ENCODE assay signal across 8 cellular contexts in the genomic region with DNA sequence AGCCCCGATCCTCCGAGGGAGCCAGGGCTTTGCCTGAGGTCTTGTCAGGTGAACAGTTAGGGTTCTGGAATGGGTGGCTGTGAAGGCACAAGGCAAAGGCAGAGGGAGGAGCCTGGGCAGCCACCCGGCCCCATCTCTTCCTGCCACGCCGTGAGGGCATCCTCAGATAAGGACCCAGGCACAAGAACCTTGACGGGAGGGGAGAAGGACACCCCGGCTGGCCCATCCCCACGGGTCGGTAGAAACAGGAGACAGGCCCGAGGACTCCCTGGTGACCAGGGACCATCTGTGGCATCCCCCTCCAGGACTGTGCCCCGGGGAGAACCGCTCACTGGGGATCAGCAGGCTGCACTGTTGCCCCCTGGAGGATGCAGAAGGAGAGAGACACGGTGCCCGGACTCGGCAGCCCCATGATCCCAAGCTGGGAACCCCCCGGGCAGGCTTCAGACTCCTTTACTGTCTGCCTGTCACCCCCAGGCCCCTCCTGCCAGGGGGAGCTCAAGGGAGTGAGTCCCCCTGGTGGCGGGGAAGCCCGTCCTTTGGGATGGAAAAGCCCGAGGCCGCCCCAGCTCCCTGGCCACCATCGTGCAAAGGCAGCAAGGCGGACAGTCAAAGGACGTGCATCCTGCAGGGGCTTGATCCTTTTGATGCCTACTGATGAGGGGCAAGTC. TPM values are rescaled to one million over a fixed set of nuclear protein-coding genes. Genes with fewer than 3 reads are reported as not detected.
DNase-seq lines count a peak whose midpoint lies in the region; ATAC-seq and TF ChIP-seq lines count a peak whose summit lies in the region.

No MANE protein-coding gene starts in this region.

- no peaks in the 10 kb centered on the region for H3K36me3 ChIP-seq in uterus

- peaks cover 16% of the 10 kb centered on the region for H3K4me1 Mint-ChIP-seq in T-helper 17 cell
- H3K4me1 Mint-ChIP-seq in brain: peaks cover 35% of the 10 kb centered on the region

- H3K9me3 Mint-ChIP-seq in brain: peaks cover 0 to 1% (median 0%) of the 10 kb centered on the region in 5 experiments

- H3K27ac ChIP-seq in uterus: no peak overlapping the region

- H3K9me3 ChIP-seq in T-helper 17 cell (ENCODE audit: control insufficient read depth, low read length, poor library complexity, severe bottlenecking): no peaks in the 10 kb centered on the region
- no peaks in the 10 kb centered on the region for H3K9me3 ChIP-seq in uterus

- no peak overlapping the region for H3K27ac Mint-ChIP-seq in T-helper 17 cell
- no peak overlapping the region for H3K27ac Mint-ChIP-seq in brain

- intact Hi-C loops in uterus (cut with DNase I; ENCODE audit: low total_unique reads): no loop called here

- H3K27me3 Mint-ChIP-seq in T-helper 17 cell (peaks cover 51% of the 10 kb centered on the region), brain (peaks cover 3% of the 10 kb centered on the region)

- H3K4me3 ChIP-seq in uterus: no peak overlapping the region

- H3K4me3 Mint-ChIP-seq in T-helper 17 cell (peak overlapping the region; percentile 81), brain (peak overlapping the region in 1 of 5 experiments; percentile 56)

- DNase-seq in T-helper 17 cell: peak in 2 of 3 donors; percentile 15 to 21
- peak; percentile 28 to 62 for DNase-seq in lung microvascular endothelial cell (ENCODE audit: low read depth in 2 of 2)
- DNase-seq in stimulated activated CD8-positive, alpha-beta memory T cell treated with anti-CD3 and anti-CD28 coated beads, Interleukin-7, amount 100 ng/mL, for 4 hours (ENCODE audit: low read depth in 2 of 2): peak; percentile 8 to 21
- no peak for DNase-seq in uterus
- DNase-seq in NCI-H748 treated with DMSO at 0.1 percent for 48 hours (lab: John Stamatoyannopoulos, UW): no peak

- ATAC-seq in GM18505 (IDR thresholded peaks at IDR 0.05; ENCODE audit: unreplicated experiment): peak; percentile 47
- peak; percentile 57 for ATAC-seq in HG02938 (IDR thresholded peaks at IDR 0.05; ENCODE audit: unreplicated experiment)
- ATAC-seq in T-helper 17 cell: peak; percentile 81

- peak; percentile 60 to 73 for TF ChIP-seq CTCF in brain (conservative IDR thresholded peaks at IDR 0.05)
- peak in 2 of 4 experiments; percentile 13 to 22 for TF ChIP-seq CTCF in uterus (IDR thresholded peaks at IDR 0.05)

- no peaks in the 10 kb centered on the region for H3K4me1 ChIP-seq in uterus

- TF ChIP-seq POLR2A in GM18505 (IDR thresholded peaks at IDR 0.05; ENCODE audit: borderline replicate concordance, extremely low read depth, insufficient read depth, insufficient read length) (no peak), uterus (IDR thresholded peaks at IDR 0.05) (no peak)

- H3K27me3 ChIP-seq in uterus: peaks cover 0 to under 1% of the 10 kb centered on the region in 2 donors

- H3K36me3 Mint-ChIP-seq in T-helper 17 cell (ENCODE audit: low read depth) (peaks cover 13% of the 10 kb centered on the region), brain (no peaks in the 10 kb centered on the region)

RNA-seq across cellular contexts. Expression of a gene that starts 12.3 kb away (rescaled TPM):
- total RNA-seq in T-helper 17 cell (10 to 100 TPM in 1 of 2 donors, 1 to 10 TPM in 1; 1.9 to 27.8 TPM), lung microvascular endothelial cell (20.0 and 38.9 TPM in 2 replicates), uterus (10 to 100 TPM in 2 of 4 donors, 1 to 10 TPM in 2; 1.4 to 12.8 (median 6.9) TPM)
- 31.9 TPM for polyA plus RNA-seq in brain (ENCODE audit: insufficient read depth, low read depth, low replicate concordance)

Comparison
In these comparisons a context has a peak if more than half of its experiments do, and no peak if none do; other contexts are left out.
1. DNase-seq: peak in T-helper 17 cell (2 of 3), lung microvascular endothelial cell (2 of 2) and stimulated activated CD8-positive, alpha-beta memory T cell treated with anti-CD3 and anti-CD28 coated beads, Interleukin-7, amount 100 ng/mL, for 4 hours (2 of 2); none in uterus (0 of 2) and NCI-H748 treated with DMSO at 0.1 percent for 48 hours (single experiment).
2. Peak in every context shown above with its lines, with median percentiles within 50 percentile points of each other: ATAC-seq.